ENCODE assay signal across 2 cellular contexts in genomic region chr17:7107795-7108559, GRCh38.
TF ChIP-seq lines count a peak whose summit lies in the region.

No MANE protein-coding gene starts in this region.

TF ChIP-seq in HEK293, 187 proteins besides CTCF, POLR2A, EP300 and RAD21:
- TF ChIP-seq ZSCAN4 (tag by site-specific recombination; IDR thresholded peaks at IDR 0.05), result peak; percentile 3; the same call in 1 of the 2 replicates
- TF ChIP-seq ZNF777 (tag by site-specific recombination; IDR thresholded peaks at IDR 0.05; ENCODE audit: borderline replicate concordance), result no peak

TF ChIP-seq in H1, 55 proteins besides CTCF, POLR2A, EP300 and RAD21:
- no peak for TF ChIP-seq POLR2AphosphoS5 (IDR thresholded peaks at IDR 0.05; ENCODE audit: low read depth, low read length)
- no peak for TF ChIP-seq TAF1 (IDR thresholded peaks at IDR 0.05; ENCODE audit: low read depth, low read length)
- no peak for TF ChIP-seq RNF2 (IDR thresholded peaks at IDR 0.05; ENCODE audit: borderline replicate concordance, low read depth, low read length, missing control alignments, poor library complexity, severe bottlenecking)
- TF ChIP-seq HDAC6 (IDR thresholded peaks at IDR 0.05; ENCODE audit: low read depth, low read length), result no peak
